10 cellular contexts compared by ENCODE assay signal in the genomic region with DNA sequence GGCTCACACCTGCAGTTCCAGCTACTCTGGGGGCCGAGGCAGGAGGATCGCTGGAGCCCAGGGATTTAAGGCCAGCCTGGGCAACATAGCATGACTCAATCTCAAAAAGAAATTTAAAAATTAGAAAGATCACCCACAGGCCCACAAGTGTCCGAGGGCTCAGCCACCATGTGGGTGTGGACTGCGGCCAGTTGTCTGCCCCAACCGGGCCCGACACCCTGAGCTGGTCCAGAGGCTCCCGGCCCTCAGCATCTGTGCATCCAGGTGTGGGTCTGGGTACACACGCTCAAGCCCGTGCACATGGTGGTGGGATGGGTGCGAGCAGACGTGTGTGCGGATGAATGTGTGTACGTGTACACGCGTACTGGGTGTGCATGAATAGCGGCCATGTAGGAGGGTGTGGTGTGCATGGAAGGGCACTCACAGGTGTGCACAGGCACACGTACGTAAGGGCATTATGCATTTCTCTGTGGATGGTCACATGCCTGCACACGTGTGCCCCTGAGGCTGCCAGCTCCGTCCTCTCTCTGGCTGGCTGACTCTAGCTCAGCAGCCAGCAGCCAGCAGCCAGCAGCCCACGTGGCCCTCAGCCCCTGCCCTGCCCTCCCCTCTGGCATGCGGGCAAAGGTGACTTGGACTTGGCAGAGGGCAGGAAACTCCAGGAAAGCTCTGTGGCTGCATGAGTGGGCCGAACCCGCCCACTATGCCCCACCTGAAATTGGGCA. TPM values are rescaled to one million over a fixed set of nuclear protein-coding genes. Genes with fewer than 3 reads are reported as not detected.
DNase-seq lines count a peak whose midpoint lies in the region; ATAC-seq, FAIRE-seq and TF ChIP-seq lines count a peak whose summit lies in the region.
"Had no signal": no experiment of that assay in that cellular context is flagged by ENCODE, and none has a peak within 500 bp of the region (broad histone marks: within the 10 kb centered on the region; RNA-seq: fewer than 3 reads in every experiment).

No MANE protein-coding gene starts in this region.

- no peaks in the 10 kb centered on the region for H4K20me1 ChIP-seq in GM12878 (ENCODE audit: control insufficient read depth, insufficient read depth)

- no peaks in the 10 kb centered on the region for H3K27me3 ChIP-seq in GM12878 (replicated peaks in 1 of 2; ENCODE audit: control insufficient read depth in 2 of 2, insufficient read depth in 2 of 2, low read length in 1 of 2)
- peaks cover 0 to 10% (median 4%) of the 10 kb centered on the region in 3 donors for H3K27me3 ChIP-seq in gastrocnemius medialis

- FAIRE-seq in GM12878 (lab: Jason Lieb, UNC): no peak

- no peak overlapping the region for H3K9ac ChIP-seq in GM12878 (ENCODE audit: control insufficient read depth, insufficient read depth, low read length)

- intact Hi-C loops in GM12878 (cut with micrococcal nuclease; ENCODE audit: unreplicated experiment) (loop anchor here (5.0 kb wide), 2 partner anchors 112 to 323 kb away; a partner anchor contains a TSS), gastrocnemius medialis (cut with DNase I; ENCODE audit: low total_unique reads) (loop anchor here (5.0 kb wide), 2 partner anchors 78 to 112 kb away; no protein-coding TSS in a partner anchor)

- no peak overlapping the region for H2AFZ ChIP-seq in GM12878 (ENCODE audit: control insufficient read depth, low read depth, low read length)

- TF ChIP-seq CTCF in GM12878 (IDR thresholded peaks at IDR 0.05 in 2 of 3, conservative IDR thresholded peaks at IDR 0.05 in 1 of 3; ENCODE audit: control insufficient read depth in 2 of 3, extremely low read depth in 1 of 3, insufficient read depth in 1 of 3, low read depth in 3 of 3, low read length in 3 of 3) (no peak), gastrocnemius medialis (IDR thresholded peaks at IDR 0.05 in 4 of 5, conservative IDR thresholded peaks at IDR 0.05 in 1 of 5) (peak in 1 of 5 experiments; percentile 9), HFFc6 (IDR thresholded peaks at IDR 0.05) (no peak)

- POLR2A ChIA-PET in GM12878 (lab: Charles Lee): no interaction called here

- H3K4me1 Mint-ChIP-seq in HFFc6 (ENCODE audit: low read depth): peaks cover 3% of the 10 kb centered on the region

- H3K27me3 Mint-ChIP-seq in HFFc6 (ENCODE audit: insufficient read depth): peaks cover 7% of the 10 kb centered on the region

- 37% methylated on average over 24 of the region's 24 CpGs for WGBS in GM12878 (ENCODE audit: insufficient coverage, insufficient replicate concordance, low lambda C conversion rate, missing lambda C conversion rate)

- H3K4me2 ChIP-seq in GM12878 (ENCODE audit: control insufficient read depth, insufficient read depth): no peak overlapping the region

- in situ Hi-C loops in GM12878 (cut with MboI) (loop anchor here (5.0 kb wide), 1 partner anchor 148 kb away; no protein-coding TSS in a partner anchor), gastrocnemius medialis (cut with MboI; ENCODE audit: low sequenced_read_pairs in 4 of 4) (loop anchor here in 1 of 4 donors (25.0 kb wide), 1 partner anchor 133 kb away; no protein-coding TSS in a partner anchor)

- SMC1A ChIA-PET in GM12878 (lab: Charles Lee; ENCODE audit: uncharacterized antibody, unreplicated experiment): no interaction called here

- TF ChIP-seq EP300 in GM12878 (IDR thresholded peaks at IDR 0.05; ENCODE audit: borderline replicate concordance in 1 of 2, control insufficient read depth in 1 of 2, low read depth in 2 of 2, low read length in 2 of 2): no peak

- H3K4me1 ChIP-seq in GM12878 (ENCODE audit: control insufficient read depth, insufficient read depth, low read length) (peaks cover 7% of the 10 kb centered on the region), gastrocnemius medialis (peaks cover 3 to 30% of the 10 kb centered on the region in 2 donors)

- H3K36me3 ChIP-seq in GM12878 (ENCODE audit: control insufficient read depth in 2 of 2, insufficient read depth in 2 of 2, low read length in 1 of 2) (no peaks in the 10 kb centered on the region), gastrocnemius medialis (no peaks in the 10 kb centered on the region)

- H3K36me3 Mint-ChIP-seq in HFFc6 (ENCODE audit: low read depth): no peaks in the 10 kb centered on the region

- TF ChIP-seq RAD21 in GM12878 (IDR thresholded peaks at IDR 0.05; ENCODE audit: insufficient read depth, low read depth, low read length): no peak

- H3K9me3 ChIP-seq in GM12878 (replicated peaks; ENCODE audit: control insufficient read depth, insufficient read depth, low read length) (no peaks in the 10 kb centered on the region), gastrocnemius medialis (no peaks in the 10 kb centered on the region)

- H3K27ac ChIP-seq in GM12878 (ENCODE audit: control insufficient read depth, insufficient read depth): no peak overlapping the region
- no peak overlapping the region for H3K27ac ChIP-seq in gastrocnemius medialis

- RAD21 ChIA-PET in GM12878 (lab: Charles Lee; ENCODE audit: unreplicated experiment): no interaction called here

- DNase-seq in HT-29 (ENCODE audit: low spot score): peak; percentile 76
- no peak for DNase-seq in GM12878 (ENCODE audit: low read depth, low spot score)
- peak in 36 of 51 donors; percentile 14 to 77 (median 56) for DNase-seq in hypothalamus (lab: John Stamatoyannopoulos, UW)
- peak in 1 of 2 donors; percentile 61 for DNase-seq in gastrocnemius medialis
- DNase-seq in HFFc6: no peak
- no peak for DNase-seq in NCI-H2081 treated with DMSO at 0.1 percent for 48 hours (lab: John Stamatoyannopoulos, UW)
- no peak for DNase-seq in stimulated activated naive CD4-positive, alpha-beta T cell (lab: John Stamatoyannopoulos, UW)
- DNase-seq: activated CD4-positive, alpha-beta T cell treated with anti-CD3 and anti-CD28 coated beads, Interleukin-2, amount 50 U/mL, for 4 hours had no signal

- H3K79me2 ChIP-seq in GM12878 (ENCODE audit: control insufficient read depth, insufficient read depth, low read length): no peaks in the 10 kb centered on the region

- H3K27ac Mint-ChIP-seq in HFFc6: no peak overlapping the region

- no TSS peak for BruUV-seq in GM12878 (replicated peaks; lab: Mats Ljungman, UMichigan)

- CTCF ChIA-PET in GM12878 (lab: Yijun Ruan, JAX): interaction anchor here (1.2 to 2.4 kb wide), 2 partner anchors 73 to 148 kb away, joined by 3 to 12 read pairs; no protein-coding TSS in a partner anchor

- ATAC-seq in GM12878: no peak
- peak; percentile 33 to 39 for ATAC-seq in gastrocnemius medialis
- ATAC-seq in GM19035 (IDR thresholded peaks at IDR 0.05; ENCODE audit: unreplicated experiment): no peak

- peak; percentile 23; the same call in 1 of the 2 replicates for TF ChIP-seq POLR2A in GM12878 (IDR thresholded peaks at IDR 0.05; ENCODE audit: low read depth, low read length)
- no peak for TF ChIP-seq POLR2A in gastrocnemius medialis (IDR thresholded peaks at IDR 0.05)

- no peak overlapping the region for H3K4me3 Mint-ChIP-seq in HFFc6

- H3K9me3 Mint-ChIP-seq in HFFc6: no peaks in the 10 kb centered on the region

- H3K4me3 ChIP-seq in GM12878 (no peak overlapping the region), gastrocnemius medialis (no peak overlapping the region)

RNA-seq across cellular contexts. Expression of a gene that starts 23.3 kb away (rescaled TPM):
- 63.2 and 74.9 TPM in 2 replicates for total RNA-seq in HT-29 (2014; rRNA removed; shearing (Covaris generic))
- 4.4 and 4.6 TPM in 2 replicates for total RNA-seq in GM12878 (2013; cell fraction: nucleolus; rRNA removed)
- total RNA-seq in GM12878 (2014; rRNA removed) (4.3 and 5.0 TPM in 2 replicates), GM12878 (2014; rRNA removed; fragmentation: Illumina TruSeq; extraction: Trizol) (1.1 and 2.4 TPM in 2 replicates), GM12878 (2021) (5.4 and 6.4 TPM in 2 replicates), gastrocnemius medialis (10 to 100 TPM; 11.0 to 25.5 (median 16.4) TPM)
- 0.73 TPM for polyA plus RNA-seq in GM12878 (2011; ENCODE audit: low read depth)
- polyA plus RNA-seq in GM12878 (2011; rRNA removed) (1.8 and 4.4 TPM in 2 replicates), GM12878 (2014; fragmentation: Illumina TruSeq; extraction: Trizol) (0.62 TPM in 1 of 2 replicates, not detected in the other), GM12878 (2014; fragmentation: Nextera tagmentation; extraction: Ambion mirVana) (under 1 TPM in 1 of 2 experiments, not detected in 1; 0.86 TPM), GM12878 (2014; rRNA removed) (5.3 and 6.2 TPM in 2 replicates), GM12878 (2016; fragmentation: Nextera tagmentation; extraction: Ambion mirVana) (1 to 10 TPM; 4.0 to 6.8 TPM)
- polyA plus RNA-seq in GM12878 (2011; cell fraction: cytosol; rRNA removed): 5.8 and 7.9 TPM in 2 replicates
- 10.6 and 14.3 TPM in 2 replicates for polyA plus RNA-seq in GM12878 (2011; cell fraction: nucleus; rRNA removed)
- 5.3 and 5.9 TPM in 2 replicates for polyA plus RNA-seq in GM12878 (2012)
- polyA minus RNA-seq in GM12878 (2011; rRNA and poly(A)+ RNA removed): 1.4 and 2.7 TPM in 2 replicates
- 1.8 and 2.9 TPM in 2 replicates for polyA minus RNA-seq in GM12878 (2011; cell fraction: cytosol; rRNA and poly(A)+ RNA removed)
- 1.1 and 1.2 TPM in 2 replicates for polyA minus RNA-seq in GM12878 (2011; cell fraction: nucleus; rRNA and poly(A)+ RNA removed)
- 10 to 100 TPM in 4 of 6 experiments, 1 to 10 TPM in 2; 9.8 to 13.3 (median 11.0) TPM for total RNA-seq in HFFc6 (2021; fragmentation: NEBNext Ultra II Directional; extraction: Animal tissue kit (Norgen Biotek cat#: 25700))

RNA-seq across cellular contexts. Expression of a gene that starts 35.8 kb away (rescaled TPM):
- 10.6 and 16.0 TPM in 2 replicates for total RNA-seq in HT-29 (2014; rRNA removed; shearing (Covaris generic))
- 0.81 and 0.95 TPM in 2 replicates for total RNA-seq in GM12878 (2013; cell fraction: nucleolus; rRNA removed)
- total RNA-seq in GM12878 (2014; rRNA removed): 0.06 TPM in 1 of 2 replicates, not detected in the other
- not detected in 2 replicates for total RNA-seq in GM12878 (2014; rRNA removed; fragmentation: Illumina TruSeq; extraction: Trizol)
- 0.10 and 0.19 TPM in 2 replicates for total RNA-seq in GM12878 (2021)
- polyA plus RNA-seq in GM12878 (2011; ENCODE audit: low read depth): 0.09 TPM
- 0.05 TPM in 1 of 2 replicates, not detected in the other for polyA plus RNA-seq in GM12878 (2011; rRNA removed)
- 0.07 and 0.10 TPM in 2 replicates for polyA plus RNA-seq in GM12878 (2011; cell fraction: cytosol; rRNA removed)
- polyA plus RNA-seq in GM12878 (2011; cell fraction: nucleus; rRNA removed): 0.45 and 0.73 TPM in 2 replicates
- polyA plus RNA-seq in GM12878 (2012): 1.00 and 1.0 TPM in 2 replicates
- polyA plus RNA-seq in GM12878 (2014; fragmentation: Illumina TruSeq; extraction: Trizol): not detected in 2 replicates
- not detected for polyA plus RNA-seq in GM12878 (2014; fragmentation: Nextera tagmentation; extraction: Ambion mirVana)
- polyA plus RNA-seq in GM12878 (2014; rRNA removed): 0.09 and 0.14 TPM in 2 replicates
- polyA plus RNA-seq in GM12878 (2016; fragmentation: Nextera tagmentation; extraction: Ambion mirVana): under 1 TPM in 1 of 2 experiments, not detected in 1; 0.04 TPM
- polyA minus RNA-seq in GM12878 (2011; rRNA and poly(A)+ RNA removed): 0.67 TPM in 1 of 2 replicates, not detected in the other
- 0.31 TPM in 1 of 2 replicates, not detected in the other for polyA minus RNA-seq in GM12878 (2011; cell fraction: cytosol; rRNA and poly(A)+ RNA removed)
- polyA minus RNA-seq in GM12878 (2011; cell fraction: nucleus; rRNA and poly(A)+ RNA removed): 0.24 and 0.57 TPM in 2 replicates
- total RNA-seq in gastrocnemius medialis: 10 to 100 TPM in 3 of 4 donors, 1 to 10 TPM in 1; 8.0 to 17.9 (median 15.7) TPM
- under 1 TPM; 0.23 to 0.76 (median 0.42) TPM for total RNA-seq in HFFc6 (2021; fragmentation: NEBNext Ultra II Directional; extraction: Animal tissue kit (Norgen Biotek cat#: 25700))
- total RNA-seq: RPMI7951 had no signal

RNA-seq across cellular contexts. Expression of a gene that starts 44.0 kb away (rescaled TPM):
- total RNA-seq in HT-29 (2014; rRNA removed; shearing (Covaris generic)): 65.8 and 72.3 TPM in 2 replicates
- total RNA-seq in GM12878 (2013; cell fraction: nucleolus; rRNA removed): 7.0 and 8.1 TPM in 2 replicates
- total RNA-seq in GM12878 (2014; rRNA removed) (33.4 and 36.0 TPM in 2 replicates), GM12878 (2014; rRNA removed; fragmentation: Illumina TruSeq; extraction: Trizol) (18.6 and 20.8 TPM in 2 replicates), GM12878 (2021) (26.2 and 26.4 TPM in 2 replicates), gastrocnemius medialis (10 to 100 TPM; 48.4 to 85.9 (median 53.6) TPM)
- 8.5 TPM for polyA plus RNA-seq in GM12878 (2011; ENCODE audit: low read depth)
- polyA plus RNA-seq in GM12878 (2011; rRNA removed) (8.4 and 13.8 TPM in 2 replicates), GM12878 (2014; fragmentation: Illumina TruSeq; extraction: Trizol) (6.2 and 17.8 TPM in 2 replicates), GM12878 (2014; fragmentation: Nextera tagmentation; extraction: Ambion mirVana) (1 to 10 TPM; 3.6 to 9.8 TPM), GM12878 (2014; rRNA removed) (36.5 and 42.0 TPM in 2 replicates), GM12878 (2016; fragmentation: Nextera tagmentation; extraction: Ambion mirVana) (1 to 10 TPM; 1.4 to 2.1 TPM)
- polyA plus RNA-seq in GM12878 (2011; cell fraction: cytosol; rRNA removed): 15.8 and 22.1 TPM in 2 replicates
- polyA plus RNA-seq in GM12878 (2011; cell fraction: nucleus; rRNA removed): 41.5 and 42.8 TPM in 2 replicates
- 13.7 and 15.0 TPM in 2 replicates for polyA plus RNA-seq in GM12878 (2012)
- 8.6 and 14.2 TPM in 2 replicates for polyA minus RNA-seq in GM12878 (2011; rRNA and poly(A)+ RNA removed)
- 5.3 and 7.5 TPM in 2 replicates for polyA minus RNA-seq in GM12878 (2011; cell fraction: cytosol; rRNA and poly(A)+ RNA removed)
- polyA minus RNA-seq in GM12878 (2011; cell fraction: nucleus; rRNA and poly(A)+ RNA removed): 6.0 and 8.9 TPM in 2 replicates
- 10 to 100 TPM; 44.3 to 58.6 (median 53.2) TPM for total RNA-seq in HFFc6 (2021; fragmentation: NEBNext Ultra II Directional; extraction: Animal tissue kit (Norgen Biotek cat#: 25700))

Comparison
In these comparisons a context has a peak if more than half of its experiments do, and no peak if none do; other contexts are left out.
1. DNase-seq: peak in HT-29 (single experiment) and hypothalamus (36 of 51); none in GM12878 (single experiment), HFFc6 (single experiment), NCI-H2081 treated with DMSO at 0.1 percent for 48 hours (single experiment) and stimulated activated naive CD4-positive, alpha-beta T cell (0 of 6).
2. ATAC-seq: peak in gastrocnemius medialis (2 of 2); none in GM12878 (single experiment) and GM19035 (single experiment).